ENCODE assay signal across 11 cellular contexts in the genomic region with DNA sequence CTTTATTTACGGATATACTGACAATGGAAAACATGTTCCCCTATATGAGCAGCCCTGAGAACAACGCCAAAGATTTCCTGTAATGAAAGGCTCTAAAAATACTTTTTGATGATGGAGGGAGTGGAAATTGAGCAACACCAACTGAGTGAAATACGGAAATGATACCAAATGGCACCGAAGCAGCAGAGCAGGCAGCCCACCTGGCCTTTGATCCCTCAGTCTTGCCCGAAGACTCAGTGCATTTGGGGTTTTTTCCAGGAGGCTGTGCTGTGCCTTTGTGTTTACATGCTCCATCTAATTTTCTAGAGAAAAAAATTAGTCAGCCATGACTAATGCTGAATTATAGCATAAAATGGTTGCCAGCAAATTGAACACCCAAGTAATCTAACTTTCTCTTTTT.
DNase-seq lines count a peak whose midpoint lies in the region; ATAC-seq and TF ChIP-seq lines count a peak whose summit lies in the region.
"Had no signal": no experiment of that assay in that cellular context is flagged by ENCODE, and none has a peak within 500 bp of the region (broad histone marks: within the 10 kb centered on the region; RNA-seq: fewer than 3 reads in every experiment).

No MANE protein-coding gene starts in this region.

- no peak overlapping the region for H3K4me3 Mint-ChIP-seq in activated T-helper 2 cell treated with anti-CD3 and anti-CD28 coated beads, Interferon-gamma antibody, Interleukin-2, Interleukin-4, amounts not matched to agents 10 μg/mL and 5 μg/mL and 100 μg/mL, durations not matched to agents 14 hours and 24 hours and 36 hours (ENCODE audit: low read depth)
- H3K4me3 Mint-ChIP-seq in nephron progenitor cell: no peak overlapping the region

- DNase-seq in M059J (ENCODE audit: low read depth) (peak; percentile 70), renal cortical epithelial cell (ENCODE audit: low read depth) (peak; percentile 42), nephron progenitor cell (no peak), NCI-H526 treated with DMSO at 0.1 percent for 48 hours (lab: John Stamatoyannopoulos, UW) (no peak)
- no peak for DNase-seq in activated T-helper 2 cell treated with anti-CD3 and anti-CD28 coated beads, Interferon-gamma antibody, Interleukin-2, Interleukin-4, amounts not matched to agents 10 μg/mL and 5 μg/mL and 100 μg/mL, durations not matched to agents 14 hours and 24 hours and 36 hours (ENCODE audit: low spot score)
- DNase-seq: effector CD8-positive, alpha-beta T cell; NCI-H345 had no signal

- peaks cover 85% of the 10 kb centered on the region for H3K4me1 Mint-ChIP-seq in activated T-helper 2 cell treated with anti-CD3 and anti-CD28 coated beads, Interferon-gamma antibody, Interleukin-2, Interleukin-4, amounts not matched to agents 10 μg/mL and 5 μg/mL and 100 μg/mL, durations not matched to agents 14 hours and 24 hours and 36 hours (ENCODE audit: low read depth)
- H3K4me1 Mint-ChIP-seq in nephron progenitor cell: no peaks in the 10 kb centered on the region

- ATAC-seq in GM18505 (IDR thresholded peaks at IDR 0.05; ENCODE audit: unreplicated experiment): no peak
- no peak for ATAC-seq in GM18867 (IDR thresholded peaks at IDR 0.05; ENCODE audit: unreplicated experiment)

- H3K36me3 ChIP-seq in BLaER1: no peaks in the 10 kb centered on the region

- H3K4me2 ChIP-seq in BLaER1: peak overlapping the region; percentile 35

- no peak overlapping the region for H3K27ac ChIP-seq in BLaER1
- H3K27ac ChIP-seq: VCaP had no signal

- peaks cover 10% of the 10 kb centered on the region for H3K4me1 ChIP-seq in BLaER1

- H3K4me3 ChIP-seq in BLaER1: no peak overlapping the region

- H3K9ac ChIP-seq in BLaER1: no peak overlapping the region

- H3K9me3 ChIP-seq in BLaER1: no peaks in the 10 kb centered on the region

- peak overlapping the region; percentile 95 for H3K27ac Mint-ChIP-seq in activated T-helper 2 cell treated with anti-CD3 and anti-CD28 coated beads, Interferon-gamma antibody, Interleukin-2, Interleukin-4, amounts not matched to agents 10 μg/mL and 5 μg/mL and 100 μg/mL, durations not matched to agents 14 hours and 24 hours and 36 hours
- no peak overlapping the region for H3K27ac Mint-ChIP-seq in nephron progenitor cell

- intact Hi-C loops in activated T-helper 2 cell treated with anti-CD3 and anti-CD28 coated beads, Interferon-gamma antibody, Interleukin-2, Interleukin-4, amounts not matched to agents 10 μg/mL and 5 μg/mL and 100 μg/mL, durations not matched to agents 14 hours and 24 hours and 36 hours (cut with micrococcal nuclease): loop anchor here (1.0 kb wide), 4 partner anchors 7 to 77 kb away; no protein-coding TSS in a partner anchor

- no peak for TF ChIP-seq POLR2A in GM18505 (IDR thresholded peaks at IDR 0.05; ENCODE audit: borderline replicate concordance, extremely low read depth, insufficient read depth, insufficient read length)

- H3K9me3 Mint-ChIP-seq in activated T-helper 2 cell treated with anti-CD3 and anti-CD28 coated beads, Interferon-gamma antibody, Interleukin-2, Interleukin-4, amounts not matched to agents 10 μg/mL and 5 μg/mL and 100 μg/mL, durations not matched to agents 14 hours and 24 hours and 36 hours: peaks cover 11% of the 10 kb centered on the region
- peaks cover 4% of the 10 kb centered on the region for H3K9me3 Mint-ChIP-seq in nephron progenitor cell

- TF ChIP-seq CTCF in nephron progenitor cell (IDR thresholded peaks at IDR 0.05): no peak

- peaks cover 29% of the 10 kb centered on the region for H3K36me3 Mint-ChIP-seq in activated T-helper 2 cell treated with anti-CD3 and anti-CD28 coated beads, Interferon-gamma antibody, Interleukin-2, Interleukin-4, amounts not matched to agents 10 μg/mL and 5 μg/mL and 100 μg/mL, durations not matched to agents 14 hours and 24 hours and 36 hours (ENCODE audit: low read depth)
- no peaks in the 10 kb centered on the region for H3K36me3 Mint-ChIP-seq in nephron progenitor cell (ENCODE audit: low read depth)

- no peaks in the 10 kb centered on the region for H3K27me3 ChIP-seq in BLaER1

- no peaks in the 10 kb centered on the region for H4K20me1 ChIP-seq in BLaER1

- no peaks in the 10 kb centered on the region for H3K27me3 Mint-ChIP-seq in activated T-helper 2 cell treated with anti-CD3 and anti-CD28 coated beads, Interferon-gamma antibody, Interleukin-2, Interleukin-4, amounts not matched to agents 10 μg/mL and 5 μg/mL and 100 μg/mL, durations not matched to agents 14 hours and 24 hours and 36 hours (ENCODE audit: low read depth)
- peaks cover 11% of the 10 kb centered on the region for H3K27me3 Mint-ChIP-seq in nephron progenitor cell (ENCODE audit: low read depth, poor library complexity)

Comparison
In these comparisons a context has a peak if more than half of its experiments do, and no peak if none do; other contexts are left out.
1. DNase-seq: peak in M059J (single experiment) and renal cortical epithelial cell (single experiment); none in activated T-helper 2 cell treated with anti-CD3 and anti-CD28 coated beads, Interferon-gamma antibody, Interleukin-2, Interleukin-4, amounts not matched to agents 10 μg/mL and 5 μg/mL and 100 μg/mL, durations not matched to agents 14 hours and 24 hours and 36 hours (single experiment), nephron progenitor cell (single experiment) and NCI-H526 treated with DMSO at 0.1 percent for 48 hours (single experiment).